8 cellular contexts compared by ENCODE assay signal in the genomic region with DNA sequence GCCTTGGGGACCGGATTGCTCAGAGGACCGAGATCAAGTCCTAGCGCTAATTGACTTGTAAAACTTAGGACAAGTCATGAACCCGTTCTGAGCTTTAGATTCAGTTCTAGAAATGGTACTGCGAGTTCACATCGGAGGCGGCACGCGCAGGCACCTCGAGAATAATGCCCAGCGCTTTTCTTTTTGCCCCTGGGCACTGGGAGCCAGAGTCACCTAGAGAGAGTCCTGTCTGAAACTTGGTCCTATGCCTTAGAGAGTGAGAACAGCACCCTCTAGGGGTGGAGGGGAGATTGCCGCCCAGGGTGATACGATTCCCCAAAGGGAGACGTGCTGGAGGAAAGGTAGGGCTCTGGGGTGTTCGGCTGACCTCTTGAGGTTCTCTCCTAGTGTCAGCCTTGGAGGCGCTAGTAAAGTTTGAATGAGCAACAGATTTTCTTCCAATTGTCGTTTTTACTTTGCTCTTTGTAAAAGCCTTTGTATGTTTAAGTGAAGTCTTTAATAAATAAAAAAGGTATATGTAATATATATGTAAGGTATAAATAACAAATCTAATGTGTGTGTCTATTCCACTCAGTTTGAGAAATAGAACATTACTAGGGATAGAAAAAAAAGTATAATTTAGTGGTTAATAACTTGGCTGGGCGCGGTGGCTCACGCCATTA. TPM values are rescaled to one million over a fixed set of nuclear protein-coding genes. Genes with fewer than 3 reads are reported as not detected.
DNase-seq lines count a peak whose midpoint lies in the region; TF ChIP-seq lines count a peak whose summit lies in the region.

No MANE protein-coding gene starts in this region.

- peak; percentile 96 for DNase-seq in ELF-1 (ENCODE audit: low read depth, low spot score)
- DNase-seq in H7: peak; percentile 94
- DNase-seq in LNCaP clone FGC (ENCODE audit: low read depth): peak; percentile 72
- DNase-seq in RPMI8226: peak; percentile 97
- DNase-seq in activated T-helper 9 cell treated with anti-CD3 and anti-CD28 coated beads, Interleukin-2, amount 50 U/mL, for 16 hours (ENCODE audit: low read depth): peak; percentile 82
- peak; percentile 79 for DNase-seq in foreskin melanocyte

- H3K4me3 ChIP-seq in H7 (ENCODE audit: insufficient read depth, low read depth, low read length) (peak overlapping the region; percentile 76), LNCaP clone FGC (ENCODE audit: low read depth, low read length) (peak overlapping the region; percentile 73), neutrophil (ENCODE audit: low read depth in 1 of 2, low read length in 1 of 2) (peak overlapping the region; percentile 60 to 71), subcutaneous abdominal adipose tissue (ENCODE audit: low read depth in 1 of 5, low read length in 5 of 5) (peak overlapping the region; percentile 77 to 98 (median 95))

- TF ChIP-seq CTCF in LNCaP clone FGC (IDR thresholded peaks at IDR 0.05; ENCODE audit: control insufficient read depth, extremely low read depth, insufficient read depth) (peak; percentile 95), neutrophil (IDR thresholded peaks at IDR 0.05) (peak; percentile 90)

- peak overlapping the region; percentile 66 for H3K27ac ChIP-seq in neutrophil
- H3K27ac ChIP-seq in subcutaneous abdominal adipose tissue (ENCODE audit: low read depth, low read length): peak overlapping the region; percentile 89

- H3K9ac ChIP-seq in subcutaneous abdominal adipose tissue (ENCODE audit: low read length in 5 of 5): peak overlapping the region in 4 of 5 donors; percentile 84 to 94 (median 87)

- H3K36me3 ChIP-seq in H7 (replicated peaks; ENCODE audit: control insufficient read depth, insufficient read depth, low read length) (peaks cover 3% of the 10 kb centered on the region), neutrophil (peaks cover 4% of the 10 kb centered on the region), subcutaneous abdominal adipose tissue (ENCODE audit: control insufficient read depth in 5 of 5, insufficient read depth in 5 of 5, low read length in 5 of 5) (peaks cover 0 to 5% (median 4%) of the 10 kb centered on the region in 5 donors)

- no peaks in the 10 kb centered on the region for H3K9me3 ChIP-seq in neutrophil
- H3K9me3 ChIP-seq in subcutaneous abdominal adipose tissue (ENCODE audit: control insufficient read depth in 5 of 5, low read length in 5 of 5): no peaks in the 10 kb centered on the region

- no peaks in the 10 kb centered on the region for H3K27me3 ChIP-seq in H7 (ENCODE audit: control insufficient read depth, insufficient read depth, low read length)
- no peaks in the 10 kb centered on the region for H3K27me3 ChIP-seq in neutrophil
- no peaks in the 10 kb centered on the region for H3K27me3 ChIP-seq in subcutaneous abdominal adipose tissue (ENCODE audit: control insufficient read depth in 5 of 5, insufficient read depth in 4 of 5, low read length in 5 of 5)

- H3K4me1 ChIP-seq in neutrophil (ENCODE audit: control insufficient read depth in 1 of 2, insufficient read depth in 1 of 2, low read depth in 1 of 2, low read length in 1 of 2) (peaks cover 21 to 24% of the 10 kb centered on the region in 2 experiments), subcutaneous abdominal adipose tissue (ENCODE audit: control insufficient read depth in 5 of 5, insufficient read depth in 5 of 5, low read length in 5 of 5) (peaks cover 4 to 27% (median 21%) of the 10 kb centered on the region in 5 donors)

RNA-seq across cellular contexts. Expression of a gene that starts 0.8 kb away (rescaled TPM):
- 10.1 and 15.2 TPM in 2 replicates for total RNA-seq in H7 (2014; rRNA removed; shearing (Covaris generic))

RNA-seq across cellular contexts. Expression of a gene that starts 1.5 kb away (rescaled TPM):
- total RNA-seq in H7 (2014; rRNA removed; shearing (Covaris generic)): 59.8 and 62.7 TPM in 2 replicates

RNA-seq across cellular contexts. Expression of a gene that starts 11.1 kb away (rescaled TPM):
- 1.5 and 1.6 TPM in 2 replicates for total RNA-seq in H7 (2014; rRNA removed; shearing (Covaris generic))

RNA-seq across cellular contexts. Expression of a gene that starts 20.9 kb away (rescaled TPM):
- 0.41 TPM in 1 of 2 replicates, not detected in the other for total RNA-seq in H7 (2014; rRNA removed; shearing (Covaris generic))

RNA-seq across cellular contexts. Expression of a gene that starts 25.5 kb away (rescaled TPM):
- total RNA-seq in H7 (2014; rRNA removed; shearing (Covaris generic)): not detected in 2 replicates

Comparison
In these comparisons a context has a peak if more than half of its experiments do, and no peak if none do; other contexts are left out.
1. Peak in every context shown above with its lines: DNase-seq, H3K4me3 ChIP-seq and H3K27ac ChIP-seq.